Comparison of ENCODE assay signal across 1 cellular context in the genomic region with DNA sequence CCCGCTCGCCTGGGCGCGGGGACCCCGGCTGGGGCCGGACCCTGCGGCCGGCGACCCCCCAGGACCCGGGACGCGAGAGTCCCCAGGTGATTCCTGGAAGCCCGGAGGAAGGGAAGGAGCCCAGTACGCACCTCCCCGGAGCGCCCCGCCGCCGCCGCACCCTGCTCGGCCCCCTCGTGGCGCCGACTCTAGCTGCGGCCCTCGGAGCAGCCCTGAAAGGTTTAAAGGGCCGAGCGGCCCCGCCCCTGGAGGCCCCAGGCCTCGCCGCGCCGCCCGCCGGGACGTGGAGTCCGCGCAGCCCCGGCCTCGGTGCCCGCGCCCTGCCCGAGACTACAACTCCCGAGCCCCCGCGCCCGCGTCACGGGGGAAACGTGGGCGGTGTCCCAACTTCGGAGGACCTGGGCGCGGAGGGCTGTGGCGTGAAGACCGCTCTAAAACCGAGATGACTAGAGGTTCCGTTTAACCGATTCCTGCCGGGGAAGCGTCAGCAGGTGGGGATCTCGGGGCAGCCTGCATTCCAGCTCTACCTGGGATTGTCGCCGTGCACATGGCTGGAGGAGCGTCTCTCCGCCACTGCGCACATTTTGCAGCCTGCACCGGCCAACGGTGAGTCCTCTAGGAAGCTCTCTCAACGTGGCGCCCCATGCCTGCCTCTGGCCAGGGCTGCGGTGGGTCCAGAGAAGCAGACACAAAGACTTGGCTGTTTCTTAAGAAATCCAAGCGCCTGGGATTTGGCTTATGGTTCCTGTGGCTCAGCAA.
TF ChIP-seq lines count a peak whose summit lies in the region.

A gene with protein sequence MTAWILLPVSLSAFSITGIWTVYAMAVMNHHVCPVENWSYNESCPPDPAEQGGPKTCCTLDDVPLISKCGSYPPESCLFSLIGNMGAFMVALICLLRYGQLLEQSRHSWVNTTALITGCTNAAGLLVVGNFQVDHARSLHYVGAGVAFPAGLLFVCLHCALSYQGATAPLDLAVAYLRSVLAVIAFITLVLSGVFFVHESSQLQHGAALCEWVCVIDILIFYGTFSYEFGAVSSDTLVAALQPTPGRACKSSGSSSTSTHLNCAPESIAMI (minus strand): TSS at position 223 of the 759 bp plus-strand sequence. CDS start 750 bp downstream, outside the sequence.

TF ChIP-seq in HepG2, 621 proteins besides CTCF, POLR2A, EP300 and RAD21 (continued from another document and continues in another):
- TF ChIP-seq SP4 (CRISPR knock-in tag; IDR thresholded peaks at IDR 0.05) (peak; percentile 81), KLF13 (CRISPR knock-in tag; IDR thresholded peaks at IDR 0.05) (0 out of 2 replicates have a peak, but pooled peaks have one; percentile 88), NR0B2 (CRISPR knock-in tag; IDR thresholded peaks at IDR 0.05) (peak; percentile 97), ZNF317 (CRISPR knock-in tag; IDR thresholded peaks at IDR 0.05) (peak; percentile 63; the same call in 1 of the 2 replicates), HNRNPLL (IDR thresholded peaks at IDR 0.05; ENCODE audit: low read depth, low read length, poor library complexity, severe bottlenecking) (peak; percentile 89), SETDB1 (CRISPR knock-in tag; IDR thresholded peaks at IDR 0.05; ENCODE audit: borderline replicate concordance) (no peak), HOXA3 (CRISPR knock-in tag; IDR thresholded peaks at IDR 0.05) (peak; percentile 70; the same call in 1 of the 2 replicates), POLR2AphosphoS5 (IDR thresholded peaks at IDR 0.05; ENCODE audit: low read depth, low read length) (peak; percentile 79), NONO (IDR thresholded peaks at IDR 0.05) (no peak), NONO (CRISPR knock-in tag; conservative IDR thresholded peaks at IDR 0.05) (peak; percentile 85), ZNF432 (CRISPR knock-in tag; IDR thresholded peaks at IDR 0.05; ENCODE audit: borderline replicate concordance) (no peak), PRPF4 (IDR thresholded peaks at IDR 0.05; ENCODE audit: low read depth, low read length, poor library complexity, severe bottlenecking) (no peak), ZNF605 (CRISPR knock-in tag; IDR thresholded peaks at IDR 0.05) (peak; percentile 55; the same call in 1 of the 2 replicates), ZNF441 (CRISPR knock-in tag; IDR thresholded peaks at IDR 0.05; ENCODE audit: borderline replicate concordance) (0 out of 2 replicates have a peak, but pooled peaks have one; percentile 13), PAX8 (CRISPR knock-in tag; IDR thresholded peaks at IDR 0.05; ENCODE audit: borderline replicate concordance) (no peak), ZNF205 (CRISPR knock-in tag; IDR thresholded peaks at IDR 0.05) (peak; percentile 15; the same call in 1 of the 2 replicates), ZNF816 (CRISPR knock-in tag; IDR thresholded peaks at IDR 0.05; ENCODE audit: borderline replicate concordance) (0 out of 2 replicates have a peak, but pooled peaks have one; percentile 91), ZFP91 (CRISPR knock-in tag; IDR thresholded peaks at IDR 0.05; ENCODE audit: borderline replicate concordance) (peak; percentile 55; the same call in 1 of the 2 replicates), PATZ1 (CRISPR knock-in tag; IDR thresholded peaks at IDR 0.05) (peak; percentile 60), ZSCAN12 (CRISPR knock-in tag; IDR thresholded peaks at IDR 0.05) (no peak; the same call in 1 of the 2 replicates), ZSCAN9 (CRISPR knock-in tag; IDR thresholded peaks at IDR 0.05; ENCODE audit: borderline replicate concordance) (0 out of 2 replicates have a peak, but pooled peaks have one; percentile 29), XRCC5 (optimal IDR thresholded peaks at IDR 0.05; ENCODE audit: low read length) (peak; percentile 74), ZBTB21 (CRISPR knock-in tag; IDR thresholded peaks at IDR 0.05) (no peak), ZMYM2 (CRISPR knock-in tag; IDR thresholded peaks at IDR 0.05) (no peak), ISL2 (CRISPR knock-in tag; IDR thresholded peaks at IDR 0.05) (no peak), ZNF143 (CRISPR knock-in tag; IDR thresholded peaks at IDR 0.05) (peak; percentile 91), NCOA1 (CRISPR knock-in tag; IDR thresholded peaks at IDR 0.05) (peak; percentile 73; the same call in 1 of the 2 replicates), SALL2 (CRISPR knock-in tag; IDR thresholded peaks at IDR 0.05) (no peak), NFYC (CRISPR knock-in tag; IDR thresholded peaks at IDR 0.05) (no peak), MXD4 (CRISPR knock-in tag; IDR thresholded peaks at IDR 0.05) (peak; percentile 45), ZNF138 (CRISPR knock-in tag; IDR thresholded peaks at IDR 0.05; ENCODE audit: low read depth) (no peak), ZNF792 (CRISPR knock-in tag; IDR thresholded peaks at IDR 0.05) (0 out of 2 replicates have a peak, but pooled peaks have one; percentile 9), HMGXB3 (CRISPR knock-in tag; IDR thresholded peaks at IDR 0.05; ENCODE audit: borderline replicate concordance) (no peak), EZH2 (conservative IDR thresholded peaks at IDR 0.05; ENCODE audit: low read depth, low read length) (no peak)
- TF ChIP-seq, protein P1, sequence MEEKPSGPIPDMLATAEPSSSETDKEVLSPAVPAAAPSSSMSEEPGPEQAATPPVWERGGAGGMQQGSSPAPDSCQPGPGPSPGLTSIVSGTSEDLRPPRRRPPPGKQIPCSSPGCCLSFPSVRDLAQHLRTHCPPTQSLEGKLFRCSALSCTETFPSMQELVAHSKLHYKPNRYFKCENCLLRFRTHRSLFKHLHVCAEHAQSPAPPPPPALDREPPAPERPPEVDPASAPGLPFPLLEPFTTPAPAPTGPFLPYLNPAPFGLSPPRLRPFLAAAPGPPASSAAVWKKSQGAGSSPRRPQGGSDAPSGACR (CRISPR knock-in tag; IDR thresholded peaks at IDR 0.05) = 0 out of 2 replicates have a peak, but pooled peaks have one; percentile 78
- TF ChIP-seq, protein P2, sequence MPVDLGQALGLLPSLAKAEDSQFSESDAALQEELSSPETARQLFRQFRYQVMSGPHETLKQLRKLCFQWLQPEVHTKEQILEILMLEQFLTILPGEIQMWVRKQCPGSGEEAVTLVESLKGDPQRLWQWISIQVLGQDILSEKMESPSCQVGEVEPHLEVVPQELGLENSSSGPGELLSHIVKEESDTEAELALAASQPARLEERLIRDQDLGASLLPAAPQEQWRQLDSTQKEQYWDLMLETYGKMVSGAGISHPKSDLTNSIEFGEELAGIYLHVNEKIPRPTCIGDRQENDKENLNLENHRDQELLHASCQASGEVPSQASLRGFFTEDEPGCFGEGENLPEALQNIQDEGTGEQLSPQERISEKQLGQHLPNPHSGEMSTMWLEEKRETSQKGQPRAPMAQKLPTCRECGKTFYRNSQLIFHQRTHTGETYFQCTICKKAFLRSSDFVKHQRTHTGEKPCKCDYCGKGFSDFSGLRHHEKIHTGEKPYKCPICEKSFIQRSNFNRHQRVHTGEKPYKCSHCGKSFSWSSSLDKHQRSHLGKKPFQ (CRISPR knock-in tag; IDR thresholded peaks at IDR 0.05; ENCODE audit: insufficient replicate concordance) = no peak
- TF ChIP-seq, protein P3, sequence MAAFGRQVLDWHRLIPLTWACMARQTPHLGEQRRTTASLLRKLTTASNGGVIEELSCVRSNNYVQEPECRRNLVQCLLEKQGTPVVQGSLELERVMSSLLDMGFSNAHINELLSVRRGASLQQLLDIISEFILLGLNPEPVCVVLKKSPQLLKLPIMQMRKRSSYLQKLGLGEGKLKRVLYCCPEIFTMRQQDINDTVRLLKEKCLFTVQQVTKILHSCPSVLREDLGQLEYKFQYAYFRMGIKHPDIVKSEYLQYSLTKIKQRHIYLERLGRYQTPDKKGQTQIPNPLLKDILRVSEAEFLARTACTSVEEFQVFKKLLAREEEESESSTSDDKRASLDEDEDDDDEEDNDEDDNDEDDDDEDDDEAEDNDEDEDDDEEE (CRISPR knock-in tag; IDR thresholded peaks at IDR 0.05) = no peak; the same call in 1 of the 2 replicates
- TF ChIP-seq, protein P4, sequence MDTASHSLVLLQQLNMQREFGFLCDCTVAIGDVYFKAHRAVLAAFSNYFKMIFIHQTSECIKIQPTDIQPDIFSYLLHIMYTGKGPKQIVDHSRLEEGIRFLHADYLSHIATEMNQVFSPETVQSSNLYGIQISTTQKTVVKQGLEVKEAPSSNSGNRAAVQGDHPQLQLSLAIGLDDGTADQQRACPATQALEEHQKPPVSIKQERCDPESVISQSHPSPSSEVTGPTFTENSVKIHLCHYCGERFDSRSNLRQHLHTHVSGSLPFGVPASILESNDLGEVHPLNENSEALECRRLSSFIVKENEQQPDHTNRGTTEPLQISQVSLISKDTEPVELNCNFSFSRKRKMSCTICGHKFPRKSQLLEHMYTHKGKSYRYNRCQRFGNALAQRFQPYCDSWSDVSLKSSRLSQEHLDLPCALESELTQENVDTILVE (CRISPR knock-in tag; IDR thresholded peaks at IDR 0.05) = peak; percentile 36; the same call in 1 of the 2 replicates
- TF ChIP-seq, protein P5, sequence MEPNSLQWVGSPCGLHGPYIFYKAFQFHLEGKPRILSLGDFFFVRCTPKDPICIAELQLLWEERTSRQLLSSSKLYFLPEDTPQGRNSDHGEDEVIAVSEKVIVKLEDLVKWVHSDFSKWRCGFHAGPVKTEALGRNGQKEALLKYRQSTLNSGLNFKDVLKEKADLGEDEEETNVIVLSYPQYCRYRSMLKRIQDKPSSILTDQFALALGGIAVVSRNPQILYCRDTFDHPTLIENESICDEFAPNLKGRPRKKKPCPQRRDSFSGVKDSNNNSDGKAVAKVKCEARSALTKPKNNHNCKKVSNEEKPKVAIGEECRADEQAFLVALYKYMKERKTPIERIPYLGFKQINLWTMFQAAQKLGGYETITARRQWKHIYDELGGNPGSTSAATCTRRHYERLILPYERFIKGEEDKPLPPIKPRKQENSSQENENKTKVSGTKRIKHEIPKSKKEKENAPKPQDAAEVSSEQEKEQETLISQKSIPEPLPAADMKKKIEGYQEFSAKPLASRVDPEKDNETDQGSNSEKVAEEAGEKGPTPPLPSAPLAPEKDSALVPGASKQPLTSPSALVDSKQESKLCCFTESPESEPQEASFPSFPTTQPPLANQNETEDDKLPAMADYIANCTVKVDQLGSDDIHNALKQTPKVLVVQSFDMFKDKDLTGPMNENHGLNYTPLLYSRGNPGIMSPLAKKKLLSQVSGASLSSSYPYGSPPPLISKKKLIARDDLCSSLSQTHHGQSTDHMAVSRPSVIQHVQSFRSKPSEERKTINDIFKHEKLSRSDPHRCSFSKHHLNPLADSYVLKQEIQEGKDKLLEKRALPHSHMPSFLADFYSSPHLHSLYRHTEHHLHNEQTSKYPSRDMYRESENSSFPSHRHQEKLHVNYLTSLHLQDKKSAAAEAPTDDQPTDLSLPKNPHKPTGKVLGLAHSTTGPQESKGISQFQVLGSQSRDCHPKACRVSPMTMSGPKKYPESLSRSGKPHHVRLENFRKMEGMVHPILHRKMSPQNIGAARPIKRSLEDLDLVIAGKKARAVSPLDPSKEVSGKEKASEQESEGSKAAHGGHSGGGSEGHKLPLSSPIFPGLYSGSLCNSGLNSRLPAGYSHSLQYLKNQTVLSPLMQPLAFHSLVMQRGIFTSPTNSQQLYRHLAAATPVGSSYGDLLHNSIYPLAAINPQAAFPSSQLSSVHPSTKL (CRISPR knock-in tag; IDR thresholded peaks at IDR 0.05) = peak; percentile 23; the same call in 1 of the 2 replicates
